ENCODE assay signal across 9 cellular contexts in the genomic region with DNA sequence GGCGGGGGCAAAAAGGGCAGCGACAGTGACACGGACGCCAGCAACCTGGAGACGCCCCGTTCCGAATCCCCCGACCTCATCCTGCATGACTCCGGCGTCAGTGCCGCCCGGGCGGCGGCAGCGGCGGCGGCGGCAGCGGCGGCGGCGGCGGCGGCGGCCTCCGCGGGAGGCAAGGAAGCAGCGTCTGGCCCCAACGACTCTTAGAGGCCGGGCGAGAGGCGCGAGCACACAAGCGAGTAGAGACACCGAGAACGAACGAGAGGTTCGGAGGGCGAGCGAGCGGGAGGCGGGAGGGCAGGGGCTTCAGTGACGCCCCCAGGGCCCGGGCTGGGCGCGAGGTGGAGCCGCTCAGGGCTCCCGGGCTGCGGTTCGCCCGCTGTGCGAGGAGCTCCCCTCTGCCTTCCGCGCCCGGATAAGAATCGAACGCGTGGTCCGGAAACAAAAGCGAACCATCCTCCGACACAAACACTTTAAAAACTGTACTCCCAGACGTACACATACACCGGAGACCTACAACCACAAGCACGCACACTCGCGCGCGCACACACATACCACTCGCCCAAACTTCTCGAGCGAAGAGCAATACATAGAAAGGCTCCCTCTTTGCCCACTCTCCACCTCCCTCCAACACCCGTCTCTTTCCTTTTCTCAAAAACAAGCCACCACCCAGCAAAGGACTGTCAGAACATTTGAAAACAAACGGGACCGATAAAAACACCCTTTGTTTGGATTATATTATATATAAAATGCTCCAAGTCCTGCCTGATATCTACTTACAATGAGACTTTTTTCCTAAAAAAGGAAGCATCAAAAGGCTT. TPM values are rescaled to one million over a fixed set of nuclear protein-coding genes. Genes with fewer than 3 reads are reported as not detected.
DNase-seq lines count a peak whose midpoint lies in the region; ATAC-seq and TF ChIP-seq lines count a peak whose summit lies in the region.
"Had no signal": no experiment of that assay in that cellular context is flagged by ENCODE, and none has a peak within 500 bp of the region (broad histone marks: within the 10 kb centered on the region; RNA-seq: fewer than 3 reads in every experiment).

No MANE protein-coding gene starts in this region.

- peaks cover 60% of the 10 kb centered on the region for H3K4me1 ChIP-seq in OCI-LY1 (ENCODE audit: insufficient read depth, low read length, severe bottlenecking)
- H3K4me1 ChIP-seq in duodenal mucosa (ENCODE audit: control insufficient read depth in 1 of 2, insufficient read depth in 2 of 2, low read length in 2 of 2) = peaks cover 22 to 47% of the 10 kb centered on the region in 2 donors
- peaks cover 53% of the 10 kb centered on the region for H3K4me1 ChIP-seq in neural progenitor cell
- H3K4me1 ChIP-seq in PC-9 (replicated peaks; ENCODE audit: insufficient read depth) = no peaks in the 10 kb centered on the region

- TF ChIP-seq CTCF in OCI-LY1 (IDR thresholded peaks at IDR 0.05; ENCODE audit: low read length) (no peak), neural progenitor cell (IDR thresholded peaks at IDR 0.05) (no peak), PC-9 (conservative IDR thresholded peaks at IDR 0.05) (no peak)

- no peaks in the 10 kb centered on the region for H3K79me2 ChIP-seq in OCI-LY1 (ENCODE audit: insufficient read depth, low read length)
- no peaks in the 10 kb centered on the region for H3K79me2 ChIP-seq in neural progenitor cell (ENCODE audit: low read depth)
- no peaks in the 10 kb centered on the region for H3K79me2 ChIP-seq in PC-9 (ENCODE audit: low read depth)

- peaks cover 53% of the 10 kb centered on the region for H3K4me1 Mint-ChIP-seq in neural progenitor cell

- intact Hi-C loops in PC-9 (cut with micrococcal nuclease; ENCODE audit: unreplicated experiment) = no loop called here

- H3K27ac Mint-ChIP-seq in neural progenitor cell = peak overlapping the region; percentile 55

- no TSS peak for BruUV-seq in PC-9 (replicated peaks; lab: Mats Ljungman, UMichigan)

- no peak overlapping the region for H3K27ac ChIP-seq in OCI-LY1 (ENCODE audit: low read depth, low read length, poor library complexity, severe bottlenecking)
- H3K27ac ChIP-seq in duodenal mucosa (ENCODE audit: low read depth, low read length) = no peak overlapping the region
- H3K27ac ChIP-seq in neural progenitor cell = no peak overlapping the region
- no peak overlapping the region for H3K27ac ChIP-seq in PC-9

- DNase-seq in COLO668 (lab: John Stamatoyannopoulos, UW; ENCODE audit: unreplicated experiment) (peak; percentile 75), neural progenitor cell (ENCODE audit: low spot score) (peak; percentile 85), hypothalamus (lab: John Stamatoyannopoulos, UW) (no peak), PC-9 (no peak)
- no peak for DNase-seq in effector CD4-positive, alpha-beta T cell

- peaks cover 50% of the 10 kb centered on the region for H3K27me3 Mint-ChIP-seq in neural progenitor cell (ENCODE audit: insufficient read depth, low read depth)

- H3K4me3 ChIP-seq in OCI-LY1 (ENCODE audit: low read depth, low read length, poor library complexity, severe bottlenecking) = peak overlapping the region; percentile 63
- H3K4me3 ChIP-seq in duodenal mucosa (ENCODE audit: low read depth in 1 of 2, low read length in 2 of 2) = peak overlapping the region; percentile 47 to 53
- H3K4me3 ChIP-seq in neural progenitor cell = peak overlapping the region; percentile 51
- no peak overlapping the region for H3K4me3 ChIP-seq in PC-9

- H3K4me2 ChIP-seq in OCI-LY1 (ENCODE audit: low read length) (peak overlapping the region; percentile 80), neural progenitor cell (peak overlapping the region; percentile 83), PC-9 (no peak overlapping the region)

- peak; percentile 22 for ATAC-seq in GM19035 (IDR thresholded peaks at IDR 0.05; ENCODE audit: unreplicated experiment)
- ATAC-seq: Panc1 had no signal

- H3K36me3 ChIP-seq in OCI-LY1 (ENCODE audit: insufficient read depth, low read length) = no peaks in the 10 kb centered on the region
- no peaks in the 10 kb centered on the region for H3K36me3 ChIP-seq in duodenal mucosa (ENCODE audit: control insufficient read depth in 1 of 2, insufficient read depth in 2 of 2, low read length in 2 of 2)
- no peaks in the 10 kb centered on the region for H3K36me3 ChIP-seq in neural progenitor cell
- H3K36me3 ChIP-seq in PC-9 (ENCODE audit: low read depth) = no peaks in the 10 kb centered on the region

- H3K9ac ChIP-seq in OCI-LY1 (ENCODE audit: low read length) (peak overlapping the region; percentile 58), duodenal mucosa (ENCODE audit: low read depth in 1 of 2, low read length in 2 of 2) (no peak overlapping the region), neural progenitor cell (no peak overlapping the region)

- H3K9me3 ChIP-seq in OCI-LY1 (ENCODE audit: low read length) (no peaks in the 10 kb centered on the region), duodenal mucosa (ENCODE audit: control insufficient read depth in 1 of 2, low read length in 2 of 2) (no peaks in the 10 kb centered on the region), neural progenitor cell (ENCODE audit: low read depth) (no peaks in the 10 kb centered on the region), PC-9 (ENCODE audit: insufficient read depth, low read depth) (no peaks in the 10 kb centered on the region)

- POLR2A ChIA-PET in PC-9 (lab: Charles Lee; ENCODE audit: unreplicated experiment) = no interaction called here

- no peak overlapping the region for H2AFZ ChIP-seq in OCI-LY1 (ENCODE audit: low read length)
- H2AFZ ChIP-seq in neural progenitor cell (replicated peaks) = peak overlapping the region; percentile 44
- no peak overlapping the region for H2AFZ ChIP-seq in PC-9

- no peaks in the 10 kb centered on the region for H3F3A ChIP-seq in OCI-LY1 (ENCODE audit: insufficient read depth, low read length)
- peaks cover 77% of the 10 kb centered on the region for H3F3A ChIP-seq in neural progenitor cell (ENCODE audit: low read depth)
- no peaks in the 10 kb centered on the region for H3F3A ChIP-seq in PC-9 (ENCODE audit: insufficient read depth, low read depth)

- peak overlapping the region; percentile 88 for H3K4me3 Mint-ChIP-seq in neural progenitor cell

- H4K20me1 ChIP-seq in OCI-LY1 (ENCODE audit: insufficient read depth, low read length) = no peaks in the 10 kb centered on the region
- peaks cover 67% of the 10 kb centered on the region for H4K20me1 ChIP-seq in neural progenitor cell (ENCODE audit: low read depth)
- H4K20me1 ChIP-seq in PC-9 (ENCODE audit: insufficient read depth) = no peaks in the 10 kb centered on the region

- H3K27me3 ChIP-seq in OCI-LY1 (ENCODE audit: insufficient read depth, low read length) (no peaks in the 10 kb centered on the region), duodenal mucosa (ENCODE audit: control insufficient read depth in 1 of 2, insufficient read depth in 2 of 2, low read length in 2 of 2) (peaks cover 87 to 90% of the 10 kb centered on the region in 2 donors), neural progenitor cell (peaks cover 100% of the 10 kb centered on the region), PC-9 (ENCODE audit: insufficient read depth, low read depth) (no peaks in the 10 kb centered on the region)

- no peaks in the 10 kb centered on the region for H3K36me3 Mint-ChIP-seq in neural progenitor cell

- no peaks in the 10 kb centered on the region for H3K9me3 Mint-ChIP-seq in neural progenitor cell

- no peaks in the 10 kb centered on the region for H3K9me2 ChIP-seq in OCI-LY1 (ENCODE audit: low read depth, low read length)
- H3K9me2 ChIP-seq in PC-9 (ENCODE audit: insufficient read depth) = no peaks in the 10 kb centered on the region

- CTCF ChIA-PET in PC-9 (lab: Charles Lee) = interaction anchor here (0.6 to 0.7 kb wide), 3 partner anchors 277 to 1233 kb away, joined by 3 to 5 read pairs (median 4); no protein-coding TSS in a partner anchor

RNA-seq across cellular contexts. Expression of a gene that starts 2.8 kb away (rescaled TPM):
- total RNA-seq in neural progenitor cell (ENCODE audit: low replicate concordance) (not detected in 2 replicates), PC-9 (2021) (not detected in 2 replicates)

RNA-seq across cellular contexts. Expression of a gene that starts 58.0 kb away (rescaled TPM):
- total RNA-seq in neural progenitor cell (ENCODE audit: low replicate concordance) (31.0 and 32.4 TPM in 2 replicates), PC-9 (2021) (26.9 and 28.7 TPM in 2 replicates)

Comparison
In these comparisons a context has a peak if more than half of its experiments do, and no peak if none do; other contexts are left out.
1. DNase-seq: peak in COLO668 (single experiment) and neural progenitor cell (single experiment); none in hypothalamus (0 of 51), PC-9 (0 of 2) and effector CD4-positive, alpha-beta T cell (single experiment).